ENCODE assay signal across 27 cellular contexts in genomic region chr3:79810529-79810928, GRCh38. TPM values are rescaled to one million over a fixed set of nuclear protein-coding genes. Genes with fewer than 3 reads are reported as not detected.
"Had no signal": no experiment of that assay in that cellular context is flagged by ENCODE, and none has a peak within 500 bp of the region (broad histone marks: within the 10 kb centered on the region; RNA-seq: fewer than 3 reads in every experiment).

No MANE protein-coding gene starts in this region.

- ATAC-seq: activated CD8-positive, alpha-beta memory T cell treated with anti-CD3 and anti-CD28 coated beads, Interleukin-2, amount 10 ng/mL, durations not matched to agents 7 days and 5 days; activated naive CD8-positive, alpha-beta T cell treated with anti-CD3 and anti-CD28 coated beads, Interleukin-2, amount 50 U/mL, for 24 hours; K562; Right ventricle myocardium inferior had no signal

- DNase-seq: activated CD4-positive, alpha-beta memory T cell treated with anti-CD3 and anti-CD28 coated beads, Interleukin-2, amount 10 ng/mL, durations not matched to agents 7 days and 5 days; activated CD4-positive, alpha-beta T cell treated with anti-CD3 and anti-CD28 coated beads for 1 hour; activated CD4-positive, alpha-beta T cell treated with anti-CD3 and anti-CD28 coated beads for 48 hours; activated CD4-positive, CD25-positive, alpha-beta regulatory T cell; activated CD8-positive, alpha-beta memory T cell treated with anti-CD3 and anti-CD28 coated beads for 24 hours; activated CD8-positive, alpha-beta memory T cell treated with anti-CD3 and anti-CD28 coated beads, Interleukin-2, amount 10 ng/mL, durations not matched to agents 7 days and 5 days; activated CD8-positive, alpha-beta memory T cell treated with anti-CD3 and anti-CD28 coated beads, Interleukin-2, amount 50 U/mL, for 48 hours; activated effector memory CD4-positive, alpha-beta T cell treated with Interleukin-2 at 50 U/mL for 16 hours; activated naive CD4-positive, alpha-beta T cell treated with anti-CD3 and anti-CD28 coated beads, Interleukin-2, amount 10 ng/mL, durations not matched to agents 7 days and 5 days; activated naive CD8-positive, alpha-beta T cell treated with anti-CD3 and anti-CD28 coated beads, Interleukin-2, amount 50 U/mL, for 24 hours; activated T-cell treated with anti-CD3 and anti-CD28 coated beads, Interleukin-2, amount 50 U/mL, for 48 hours; aorta; NCI-H1105; NCI-H1436; NCI-H1694; NCI-H1930; NCI-H2081 treated with DMSO at 0.1 percent for 48 hours; NCI-H226; NCI-H524 treated with DMSO at 0.1 percent for 48 hours; PC-9; SIG-M5; T1000; WERI-Rb-1 had no signal

- H3K4me1 ChIP-seq: breast epithelium had no signal

- H3K36me3 ChIP-seq: breast epithelium, WERI-Rb-1 had no signal

- H3K4me2 ChIP-seq: PC-9 had no signal

- H3K27ac ChIP-seq: breast epithelium, PC-9, RWPE1, WERI-Rb-1 had no signal

- H3K27me3 ChIP-seq: breast epithelium had no signal

- H3K4me3 ChIP-seq: breast epithelium, K562, PC-9 had no signal

- H2AFZ ChIP-seq: PC-9 had no signal

RNA-seq across cellular contexts. Expression of gene ROBO1, which starts 42.7 kb away (rescaled TPM):
- total RNA-seq: activated CD4-positive, alpha-beta memory T cell treated with anti-CD3 and anti-CD28 coated beads, Interleukin-2, amount 10 ng/mL, durations not matched to agents 7 days and 5 days had no signal
